Comparison of ENCODE assay signal across 15 cellular contexts in genomic region chr12:32583535-32583934, GRCh38.
DNase-seq lines count a peak whose midpoint lies in the region; ATAC-seq and TF ChIP-seq lines count a peak whose summit lies in the region.
"Had no signal": no experiment of that assay in that cellular context is flagged by ENCODE, and none has a peak within 500 bp of the region (broad histone marks: within the 10 kb centered on the region; RNA-seq: fewer than 3 reads in every experiment).

No MANE protein-coding gene starts in this region.

- peaks cover 0 to 10% (median 0%) of the 10 kb centered on the region in 3 donors for H3K9me3 Mint-ChIP-seq in T-cell
- H3K9me3 Mint-ChIP-seq: central memory CD8-positive, alpha-beta T cell had no signal

- no peaks in the 10 kb centered on the region for H3K27me3 ChIP-seq in osteoblast (ENCODE audit: insufficient read depth, low read length)
- H3K27me3 ChIP-seq: esophagus muscularis mucosa, transverse colon had no signal

- no peaks in the 10 kb centered on the region for H3K36me3 ChIP-seq in osteoblast (ENCODE audit: insufficient read depth, low read length)

- H3K9me3 ChIP-seq in osteoblast (ENCODE audit: low read depth, low read length): no peaks in the 10 kb centered on the region
- H3K9me3 ChIP-seq: esophagus muscularis mucosa, transverse colon had no signal

- H3K27me3 Mint-ChIP-seq in T-cell: peaks cover 0 to 2% of the 10 kb centered on the region in 2 donors

- no peak overlapping the region for H2AFZ ChIP-seq in osteoblast (ENCODE audit: low read length)

- POLR2A ChIA-PET in T-cell (lab: Charles Lee): no interaction called here

- peaks cover 6% of the 10 kb centered on the region for H3K4me1 ChIP-seq in osteoblast (ENCODE audit: insufficient read depth, low read length)

- ATAC-seq in T-cell (replicated peaks in 1 of 4) (no peak), GM21528 (IDR thresholded peaks at IDR 0.05; ENCODE audit: low FRiP score, unreplicated experiment) (no peak)
- ATAC-seq: Panc1 had no signal

- no peaks in the 10 kb centered on the region for H4K20me1 ChIP-seq in osteoblast (ENCODE audit: insufficient read depth, low read length)

- H3K4me1 Mint-ChIP-seq in T-cell: peaks cover 16 to 26% (median 19%) of the 10 kb centered on the region in 3 donors
- H3K4me1 Mint-ChIP-seq: central memory CD8-positive, alpha-beta T cell had no signal

- no peaks in the 10 kb centered on the region for H3K36me3 Mint-ChIP-seq in T-cell

- H3K4me3 Mint-ChIP-seq in T-cell: no peak overlapping the region
- H3K4me3 Mint-ChIP-seq: central memory CD8-positive, alpha-beta T cell had no signal

- H3K27ac Mint-ChIP-seq in T-cell: no peak overlapping the region

- H3K4me3 ChIP-seq in osteoblast (ENCODE audit: insufficient read depth, low read length): no peak overlapping the region
- H3K4me3 ChIP-seq: esophagus muscularis mucosa, transverse colon had no signal

- H3K4me2 ChIP-seq in osteoblast (ENCODE audit: insufficient read depth, low read length): no peak overlapping the region

- TF ChIP-seq CTCF in osteoblast (IDR thresholded peaks at IDR 0.05; ENCODE audit: extremely low read depth, low read depth, low read length): no peak

- peak; percentile 44 for DNase-seq in NOMO-1 treated with DMSO at 0.1 percent for 48 hours (lab: John Stamatoyannopoulos, UW; ENCODE audit: unreplicated experiment)
- DNase-seq in NOMO-1 treated with dmso at 0.1 percent for 144 hours (lab: John Stamatoyannopoulos, UW; ENCODE audit: unreplicated experiment): no peak
- DNase-seq in OCI-M1 (lab: John Stamatoyannopoulos, UW): peak; percentile 27
- DNase-seq in dedifferentiated amniotic fluid mesenchymal stem cell (ENCODE audit: extremely low spot score): peak; percentile 47
- DNase-seq in osteoblast (ENCODE audit: insufficient read length, low spot score, missing footprints): peak; percentile 63
- no peak for DNase-seq in cerebellar cortex (ENCODE audit: low spot score)
- no peak for DNase-seq in T-cell
- DNase-seq: kidney, NCI-H2081 treated with DMSO at 0.1 percent for 48 hours, transverse colon had no signal

- CTCF ChIA-PET in T-cell (lab: Charles Lee): interaction anchor here in 1 of 2 donors (0.6 to 0.7 kb wide), 2 partner anchors 9 to 1195 kb away, joined by 4 to 8 read pairs; no protein-coding TSS in a partner anchor

- H3K27ac ChIP-seq in osteoblast (ENCODE audit: low read depth, low read length): no peak overlapping the region
- H3K27ac ChIP-seq: 22Rv1, esophagus muscularis mucosa, transverse colon had no signal

- H3K79me2 ChIP-seq in osteoblast (ENCODE audit: insufficient read depth, low read length): no peaks in the 10 kb centered on the region

Comparison
In these comparisons a context has a peak if more than half of its experiments do, and no peak if none do; other contexts are left out.
1. DNase-seq: peak in NOMO-1 treated with DMSO at 0.1 percent for 48 hours (single experiment), OCI-M1 (single experiment), dedifferentiated amniotic fluid mesenchymal stem cell (single experiment) and osteoblast (single experiment); none in NOMO-1 treated with dmso at 0.1 percent for 144 hours (single experiment), cerebellar cortex (single experiment) and T-cell (0 of 34).